Comparison of ENCODE assay signal across 8 cellular contexts in genomic region chr6:32894085-32895005, GRCh38. TPM values are rescaled to one million over a fixed set of nuclear protein-coding genes. Genes with fewer than 3 reads are reported as not detected.
DNase-seq lines count a peak whose midpoint lies in the region; ATAC-seq lines count a peak whose summit lies in the region.

No MANE protein-coding gene starts in this region.

- no peaks in the 10 kb centered on the region for H3K9me3 ChIP-seq in muscle layer of colon (ENCODE audit: low read length)

- H3K9ac ChIP-seq in muscle layer of colon (ENCODE audit: low read length): peak overlapping the region; percentile 74

- ATAC-seq in GM21576 (IDR thresholded peaks at IDR 0.05; ENCODE audit: unreplicated experiment) (peak; percentile 98), esophagus mucosa (peak; percentile 99)

- no peaks in the 10 kb centered on the region for H3K9me3 Mint-ChIP-seq in IgD-negative memory B cell

- no peaks in the 10 kb centered on the region for H3K36me3 ChIP-seq in muscle layer of colon (ENCODE audit: insufficient read depth, low read length)

- H3K36me3 Mint-ChIP-seq in IgD-negative memory B cell: no peaks in the 10 kb centered on the region

- H3K27ac ChIP-seq in muscle layer of colon (ENCODE audit: low read depth, low read length): peak overlapping the region; percentile 99

- peaks cover 30 to 54% (median 42%) of the 10 kb centered on the region in 3 donors for H3K4me1 Mint-ChIP-seq in IgD-negative memory B cell

- H3K27me3 ChIP-seq in muscle layer of colon (ENCODE audit: control insufficient read depth in 1 of 2, insufficient read depth in 2 of 2, low read length in 2 of 2): no peaks in the 10 kb centered on the region

- H3K27me3 Mint-ChIP-seq in IgD-negative memory B cell: no peaks in the 10 kb centered on the region

- peak overlapping the region; percentile 88 to 94 for H3K4me3 ChIP-seq in muscle layer of colon (ENCODE audit: low read depth in 1 of 2, low read length in 2 of 2)

- H3K4me3 Mint-ChIP-seq in IgD-negative memory B cell: peak overlapping the region; percentile 97 to 100 (median 100)

- H3K4me1 ChIP-seq in muscle layer of colon (ENCODE audit: insufficient read depth, low read length): peaks cover 8% of the 10 kb centered on the region

- peak overlapping the region; percentile 95 to 98 (median 97) for H3K27ac Mint-ChIP-seq in IgD-negative memory B cell

- peak; percentile 93 for DNase-seq in DMS153 (lab: John Stamatoyannopoulos, UW)
- peak; percentile 98 for DNase-seq in OCI-M1 (lab: John Stamatoyannopoulos, UW)
- peak; percentile 98 for DNase-seq in activated T-cell treated with anti-CD3 and anti-CD28 coated beads, Interleukin-2, amount 50 U/mL, for 1 hour
- DNase-seq in stimulated activated CD8-positive, alpha-beta memory T cell treated with anti-CD3 and anti-CD28 coated beads, Interleukin-7, amount 100 ng/mL, for 1 hour (ENCODE audit: low read depth in 2 of 2): peak; percentile 87 to 94

RNA-seq across cellular contexts. Expression of gene PSMB9, which starts 40.4 kb away (rescaled TPM):
- 695 TPM for polyA plus RNA-seq in IgD-negative memory B cell
- 11.7 TPM for total RNA-seq in esophagus mucosa

RNA-seq across cellular contexts. Expression of gene TAP1, which starts 40.8 kb away (rescaled TPM):
- 219 TPM for polyA plus RNA-seq in IgD-negative memory B cell
- total RNA-seq in esophagus mucosa: 26.0 TPM

RNA-seq across cellular contexts. Expression of gene HLA-DMB, which starts 46.5 kb away (rescaled TPM):
- 771 TPM for polyA plus RNA-seq in IgD-negative memory B cell
- total RNA-seq in esophagus mucosa: 5.5 TPM

RNA-seq across cellular contexts. Expression of gene PSMB8, which starts 50.5 kb away (rescaled TPM):
- 366 TPM for polyA plus RNA-seq in IgD-negative memory B cell
- total RNA-seq in esophagus mucosa: 33.0 TPM

RNA-seq across cellular contexts. Expression of gene TAP2, which starts 55.8 kb away (rescaled TPM):
- 26.8 TPM for polyA plus RNA-seq in IgD-negative memory B cell
- total RNA-seq in esophagus mucosa: 23.1 TPM

Comparison
In these comparisons a context has a peak if more than half of its experiments do, and no peak if none do; other contexts are left out.
1. Peak in every context shown above with its lines: DNase-seq, ATAC-seq, H3K4me3 ChIP-seq and H3K27ac ChIP-seq.